ENCODE assay signal across 8 cellular contexts in the genomic region with DNA sequence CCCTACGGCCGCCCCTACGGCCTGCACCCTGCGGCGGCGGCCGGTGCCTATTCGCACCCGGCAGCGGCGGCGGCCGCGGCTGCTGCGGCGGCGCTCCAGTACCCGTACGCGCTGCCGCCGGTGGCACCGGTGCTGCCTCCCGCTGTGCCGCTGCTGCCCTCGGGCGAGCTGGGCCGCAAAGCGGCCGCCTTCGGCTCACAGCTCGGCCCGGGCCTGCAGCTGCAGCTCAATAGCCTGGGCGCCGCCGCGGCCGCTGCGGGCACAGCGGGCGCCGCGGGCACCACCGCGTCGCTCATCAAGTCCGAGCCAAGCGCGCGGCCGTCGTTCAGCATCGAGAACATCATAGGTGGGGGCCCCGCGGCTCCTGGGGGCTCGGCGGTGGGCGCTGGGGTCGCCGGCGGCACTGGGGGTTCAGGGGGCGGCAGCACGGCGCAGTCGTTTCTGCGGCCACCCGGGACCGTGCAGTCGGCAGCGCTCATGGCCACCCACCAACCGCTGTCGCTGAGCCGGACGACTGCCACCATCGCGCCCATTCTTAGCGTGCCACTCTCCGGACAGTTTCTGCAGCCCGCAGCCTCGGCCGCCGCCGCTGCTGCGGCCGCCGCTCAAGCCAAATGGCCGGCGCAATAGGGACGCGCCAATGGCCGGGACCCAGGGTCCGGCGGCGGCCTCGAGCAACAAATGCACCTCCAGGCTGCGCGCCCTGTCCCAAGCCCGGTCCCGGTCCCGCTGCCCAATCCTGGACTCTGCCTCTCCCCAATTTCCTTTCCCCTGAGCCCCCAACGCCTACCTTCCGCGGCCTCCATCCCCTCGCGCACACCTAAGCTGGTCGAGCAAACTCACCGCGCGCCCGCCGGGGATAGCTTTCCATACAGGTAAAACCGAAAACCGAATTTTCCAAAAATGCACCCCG. TPM values are rescaled to one million over a fixed set of nuclear protein-coding genes. Genes with fewer than 3 reads are reported as not detected.
DNase-seq lines count a peak whose midpoint lies in the region; ATAC-seq, FAIRE-seq and TF ChIP-seq lines count a peak whose summit lies in the region.

No MANE protein-coding gene starts in this region.

- H4K20me1 ChIP-seq in GM12878 (ENCODE audit: control insufficient read depth, insufficient read depth): no peaks in the 10 kb centered on the region

- no peak for TF ChIP-seq EP300 in GM12878 (IDR thresholded peaks at IDR 0.05; ENCODE audit: borderline replicate concordance in 1 of 2, control insufficient read depth in 1 of 2, low read depth in 2 of 2, low read length in 2 of 2)

- no peak overlapping the region for H3K27ac Mint-ChIP-seq in nephron

- peak overlapping the region; percentile 75 to 86 (median 80) for H3K4me3 Mint-ChIP-seq in nephron

- BruUV-seq in GM12878 (replicated peaks; lab: Mats Ljungman, UMichigan): no TSS peak

- no peak for ATAC-seq in GM12878
- ATAC-seq in GM18511 (IDR thresholded peaks at IDR 0.05; ENCODE audit: unreplicated experiment): no peak

- intact Hi-C loops in GM12878 (cut with micrococcal nuclease; ENCODE audit: unreplicated experiment): no loop called here

- TF ChIP-seq POLR2A in GM12878 (IDR thresholded peaks at IDR 0.05; ENCODE audit: low read depth, low read length): no peak

- H3K4me3 ChIP-seq in HEK293 (ENCODE audit: low read depth, low read length) (peak overlapping the region; percentile 47), GM12878 (no peak overlapping the region)

- in situ Hi-C loops in GM12878 (cut with MboI): no loop called here

- TF ChIP-seq CTCF in HEK293 (tag by site-specific recombination; IDR thresholded peaks at IDR 0.05) (no peak), GM12878 (IDR thresholded peaks at IDR 0.05 in 2 of 3, conservative IDR thresholded peaks at IDR 0.05 in 1 of 3; ENCODE audit: control insufficient read depth in 2 of 3, extremely low read depth in 1 of 3, insufficient read depth in 1 of 3, low read depth in 3 of 3, low read length in 3 of 3) (no peak), nephron (IDR thresholded peaks at IDR 0.05; ENCODE audit: unreplicated experiment in 3 of 3) (no peak)

- H3K79me2 ChIP-seq in GM12878 (ENCODE audit: control insufficient read depth, insufficient read depth, low read length): no peaks in the 10 kb centered on the region

- no peak for TF ChIP-seq RAD21 in GM12878 (IDR thresholded peaks at IDR 0.05; ENCODE audit: insufficient read depth, low read depth, low read length)

- peaks cover 97% of the 10 kb centered on the region for H3K27me3 Mint-ChIP-seq in nephron (ENCODE audit: low read depth)

- SMC1A ChIA-PET in GM12878 (lab: Charles Lee; ENCODE audit: uncharacterized antibody, unreplicated experiment): interaction anchor here (0.7 kb wide), 1 partner anchor 1352 kb away, joined by 3 read pairs; no protein-coding TSS in a partner anchor

- RAD21 ChIA-PET in GM12878 (lab: Charles Lee; ENCODE audit: unreplicated experiment): no interaction called here

- POLR2A ChIA-PET in HEK293 (lab: Yijun Ruan, JAX) (interaction anchor here (0.6 to 1.1 kb wide), 5 partner anchors 8 to 43 kb away, joined by 3 to 5 read pairs (median 4); partner anchors contain the start of gene ALG6), GM12878 (lab: Charles Lee) (no interaction called here)

- H3K4me1 ChIP-seq in HEK293 (ENCODE audit: control insufficient read depth, insufficient read depth, low read length) (peaks cover 5% of the 10 kb centered on the region; the same call in 1 of the 2 replicates), GM12878 (ENCODE audit: control insufficient read depth, insufficient read depth, low read length) (no peaks in the 10 kb centered on the region; the same call in 1 of the 2 replicates)

- peaks cover 17 to 52% of the 10 kb centered on the region in 2 experiments for H3K27me3 ChIP-seq in GM12878 (replicated peaks in 1 of 2; ENCODE audit: control insufficient read depth in 2 of 2, insufficient read depth in 2 of 2, low read length in 1 of 2)

- H3K36me3 ChIP-seq in HEK293 (ENCODE audit: control insufficient read depth in 2 of 2, insufficient read depth in 1 of 2, low read length in 2 of 2) (no peaks in the 10 kb centered on the region), GM12878 (ENCODE audit: control insufficient read depth in 2 of 2, insufficient read depth in 2 of 2, low read length in 1 of 2) (no peaks in the 10 kb centered on the region)

- no peaks in the 10 kb centered on the region for H3K36me3 Mint-ChIP-seq in nephron (ENCODE audit: low read depth)

- H3K9me3 Mint-ChIP-seq in nephron: peaks cover 6% of the 10 kb centered on the region

- peak overlapping the region; percentile 83 for H3K27ac ChIP-seq in HEK293 (ENCODE audit: extremely low read depth, low read depth, low read length)
- no peak overlapping the region for H3K27ac ChIP-seq in GM12878 (ENCODE audit: control insufficient read depth, insufficient read depth)

- FAIRE-seq in GM12878 (lab: Jason Lieb, UNC) (no peak), GM19239 (lab: Jason Lieb, UNC) (no peak)

- no peaks in the 10 kb centered on the region for H3K9me3 ChIP-seq in HEK293 (ENCODE audit: control insufficient read depth, insufficient read depth, low read depth, low read length)
- H3K9me3 ChIP-seq in GM12878 (replicated peaks; ENCODE audit: control insufficient read depth, insufficient read depth, low read length): peaks cover 1% of the 10 kb centered on the region; the same call in 1 of the 3 replicates

- no peak overlapping the region for H2AFZ ChIP-seq in GM12878 (ENCODE audit: control insufficient read depth, low read depth, low read length)

- CTCF ChIA-PET in HEK293 (lab: Yijun Ruan, JAX): interaction anchor here (0.6 to 0.7 kb wide), 3 partner anchors 188 to 323 kb away, joined by 3 read pairs; no protein-coding TSS in a partner anchor
- CTCF ChIA-PET in GM12878 (lab: Yijun Ruan, JAX): interaction anchor here (0.5 to 4.7 kb wide), 2 partner anchors 12 to 499 kb away, joined by 3 to 26 read pairs; no protein-coding TSS in a partner anchor

- DNase-seq in COLO668 (lab: John Stamatoyannopoulos, UW; ENCODE audit: unreplicated experiment) (peak; percentile 97), GM12878 (ENCODE audit: low read depth, low spot score) (no peak), GM19239 (ENCODE audit: insufficient read length, low spot score) (no peak), NK-92 (lab: John Stamatoyannopoulos, UW; ENCODE audit: unreplicated experiment) (no peak)
- no peak for DNase-seq in stimulated activated naive CD4-positive, alpha-beta T cell treated with Interleukin-2 at 50 U/mL for 16 hours (lab: John Stamatoyannopoulos, UW)

- 62% methylated on average over 67 of the region's 114 CpGs for WGBS in GM12878 (ENCODE audit: insufficient coverage, insufficient replicate concordance, low lambda C conversion rate, missing lambda C conversion rate)

- H3K9ac ChIP-seq in GM12878 (ENCODE audit: control insufficient read depth, insufficient read depth, low read length): no peak overlapping the region

- H3K4me1 Mint-ChIP-seq in nephron: peaks cover 48% of the 10 kb centered on the region

- peak overlapping the region; percentile 82 for H3K4me2 ChIP-seq in GM12878 (ENCODE audit: control insufficient read depth, insufficient read depth)

TF ChIP-seq in HEK293, 187 proteins besides CTCF, POLR2A, EP300 and RAD21 (continues in another document):
- TF ChIP-seq YY1 (tag by site-specific recombination; IDR thresholded peaks at IDR 0.05) (no peak), ZNF660 (tag by site-specific recombination; IDR thresholded peaks at IDR 0.05) (0 out of 2 replicates have a peak, but pooled peaks have one; percentile 4), ZNF654 (tag by site-specific recombination; IDR thresholded peaks at IDR 0.05; ENCODE audit: low read depth) (no peak)

TF ChIP-seq in GM12878, 131 proteins besides CTCF, POLR2A, EP300 and RAD21 (continues in another document):
- TF ChIP-seq BACH1 (IDR thresholded peaks at IDR 0.05; ENCODE audit: borderline replicate concordance): no peak

RNA-seq across cellular contexts. Expression of gene FOXD3, which starts 1.8 kb away (rescaled TPM):
- total RNA-seq in GM12878 (2013; cell fraction: nucleolus; rRNA removed): not detected in 2 replicates
- total RNA-seq in GM12878 (2014; rRNA removed) (not detected in 2 replicates), GM12878 (2014; rRNA removed; fragmentation: Illumina TruSeq; extraction: Trizol) (not detected in 2 replicates), GM12878 (2021) (not detected in 2 replicates)
- polyA plus RNA-seq in GM12878 (2011; ENCODE audit: low read depth): not detected
- polyA plus RNA-seq in GM12878 (2011; rRNA removed) (not detected in 2 replicates), GM12878 (2014; fragmentation: Illumina TruSeq; extraction: Trizol) (not detected in 2 replicates), GM12878 (2014; fragmentation: Nextera tagmentation; extraction: Ambion mirVana) (not detected), GM12878 (2014; rRNA removed) (not detected in 2 replicates), GM12878 (2016; fragmentation: Nextera tagmentation; extraction: Ambion mirVana) (not detected)
- not detected in 2 replicates for polyA plus RNA-seq in GM12878 (2011; cell fraction: cytosol; rRNA removed)
- not detected in 2 replicates for polyA plus RNA-seq in GM12878 (2011; cell fraction: nucleus; rRNA removed)
- not detected in 2 replicates for polyA plus RNA-seq in GM12878 (2012)
- polyA minus RNA-seq in GM12878 (2011; rRNA and poly(A)+ RNA removed): not detected in 2 replicates
- polyA minus RNA-seq in GM12878 (2011; cell fraction: cytosol; rRNA and poly(A)+ RNA removed): not detected in 2 replicates
- not detected in 2 replicates for polyA minus RNA-seq in GM12878 (2011; cell fraction: nucleus; rRNA and poly(A)+ RNA removed)

RNA-seq across cellular contexts. Expression of gene ALG6, which starts 43.3 kb away (rescaled TPM):
- 66.0 and 70.4 TPM in 2 replicates for total RNA-seq in GM12878 (2013; cell fraction: nucleolus; rRNA removed)
- total RNA-seq in GM12878 (2014; rRNA removed) (17.1 and 29.3 TPM in 2 replicates), GM12878 (2014; rRNA removed; fragmentation: Illumina TruSeq; extraction: Trizol) (16.8 and 17.1 TPM in 2 replicates), GM12878 (2021) (12.2 and 13.8 TPM in 2 replicates)
- 6.1 TPM for polyA plus RNA-seq in GM12878 (2011; ENCODE audit: low read depth)
- polyA plus RNA-seq in GM12878 (2011; rRNA removed) (24.1 and 39.6 TPM in 2 replicates), GM12878 (2014; fragmentation: Illumina TruSeq; extraction: Trizol) (17.0 and 20.6 TPM in 2 replicates), GM12878 (2014; fragmentation: Nextera tagmentation; extraction: Ambion mirVana) (10 to 100 TPM; 13.8 to 20.2 TPM), GM12878 (2014; rRNA removed) (12.4 and 15.2 TPM in 2 replicates), GM12878 (2016; fragmentation: Nextera tagmentation; extraction: Ambion mirVana) (10 to 100 TPM; 25.2 to 28.5 TPM)
- 5.8 and 7.6 TPM in 2 replicates for polyA plus RNA-seq in GM12878 (2011; cell fraction: cytosol; rRNA removed)
- polyA plus RNA-seq in GM12878 (2011; cell fraction: nucleus; rRNA removed): 27.0 and 32.2 TPM in 2 replicates
- polyA plus RNA-seq in GM12878 (2012): 11.0 and 11.1 TPM in 2 replicates
- polyA minus RNA-seq in GM12878 (2011; rRNA and poly(A)+ RNA removed): 15.1 and 22.5 TPM in 2 replicates
- 5.0 and 5.7 TPM in 2 replicates for polyA minus RNA-seq in GM12878 (2011; cell fraction: cytosol; rRNA and poly(A)+ RNA removed)
- polyA minus RNA-seq in GM12878 (2011; cell fraction: nucleus; rRNA and poly(A)+ RNA removed): 20.6 and 32.5 TPM in 2 replicates
